8 cellular contexts compared by ENCODE assay signal in the genomic region with DNA sequence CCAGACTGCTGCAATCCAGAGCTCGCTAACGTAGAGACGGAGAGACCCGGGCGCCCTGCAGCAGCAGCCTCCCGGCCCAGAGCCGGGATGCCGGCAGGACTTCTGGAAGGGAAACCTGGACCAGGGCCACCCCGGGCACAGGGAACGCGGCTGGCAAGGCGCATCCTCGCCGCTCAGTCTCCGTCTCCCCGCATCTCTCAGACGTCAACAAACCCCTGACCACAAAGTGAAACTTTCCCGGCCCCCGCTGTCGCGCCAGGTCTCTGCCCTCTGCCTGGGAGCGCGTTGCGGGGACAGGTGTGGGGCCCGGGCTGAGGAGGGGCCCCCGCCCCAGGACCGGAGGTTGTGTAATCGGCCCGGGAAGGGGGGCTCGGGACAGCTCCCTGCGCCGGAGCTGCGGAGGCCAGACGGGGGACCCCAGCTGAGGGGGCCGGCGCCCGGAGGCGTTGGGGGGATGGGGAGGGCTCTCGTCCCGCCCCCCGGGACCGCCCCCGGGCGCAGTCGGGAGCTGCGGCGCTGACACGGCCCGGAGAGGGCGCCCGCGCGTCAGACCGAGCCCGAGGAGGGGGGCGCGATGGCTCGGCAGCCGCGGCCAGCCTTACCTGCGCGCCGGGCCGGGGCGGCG.
DNase-seq lines count a peak whose midpoint lies in the region; ATAC-seq lines count a peak whose summit lies in the region.

No MANE protein-coding gene starts in this region.

- H3K9me3 Mint-ChIP-seq in activated naive CD8-positive, alpha-beta T cell treated with anti-CD3 and anti-CD28 coated beads, Interleukin-2, amount 50 U/mL, for 24 hours, result no peaks in the 10 kb centered on the region

- peaks cover 43% of the 10 kb centered on the region for H3K4me1 Mint-ChIP-seq in activated naive CD8-positive, alpha-beta T cell treated with anti-CD3 and anti-CD28 coated beads, Interleukin-2, amount 50 U/mL, for 24 hours

- H3K27me3 Mint-ChIP-seq in activated naive CD8-positive, alpha-beta T cell treated with anti-CD3 and anti-CD28 coated beads, Interleukin-2, amount 50 U/mL, for 24 hours, result no peaks in the 10 kb centered on the region

- H3K36me3 Mint-ChIP-seq in activated naive CD8-positive, alpha-beta T cell treated with anti-CD3 and anti-CD28 coated beads, Interleukin-2, amount 50 U/mL, for 24 hours (ENCODE audit: low read depth), result no peaks in the 10 kb centered on the region

- intact Hi-C loops in left ventricle myocardium superior (cut with micrococcal nuclease), result no loop called here
- intact Hi-C loops in posterior vena cava (cut with DNase I), result no loop called here

- DNase-seq in DMS79 treated with DMSO at 0.1 percent for 48 hours (lab: John Stamatoyannopoulos, UW) (peak; percentile 79), NCI-H748 (lab: John Stamatoyannopoulos, UW; ENCODE audit: unreplicated experiment) (peak; percentile 100), left ventricle myocardium superior (peak; percentile 89), posterior vena cava (ENCODE audit: low spot score) (peak; percentile 84), mesenteric fat pad (ENCODE audit: low spot score) (no peak)
- DNase-seq in activated naive CD8-positive, alpha-beta T cell treated with anti-CD3 and anti-CD28 coated beads, Interleukin-2, amount 50 U/mL, for 24 hours, result peak; percentile 73

- ATAC-seq in GM19395 (IDR thresholded peaks at IDR 0.05; ENCODE audit: unreplicated experiment) (peak; percentile 67), HG03439 (IDR thresholded peaks at IDR 0.05; ENCODE audit: unreplicated experiment) (peak; percentile 73), left ventricle myocardium superior (peak; percentile 86)
- ATAC-seq in activated naive CD8-positive, alpha-beta T cell treated with anti-CD3 and anti-CD28 coated beads, Interleukin-2, amount 50 U/mL, for 24 hours, result peak; percentile 78

- H3K4me3 Mint-ChIP-seq in activated naive CD8-positive, alpha-beta T cell treated with anti-CD3 and anti-CD28 coated beads, Interleukin-2, amount 50 U/mL, for 24 hours, result peak overlapping the region; percentile 85

- peak overlapping the region; percentile 61 for H3K27ac Mint-ChIP-seq in activated naive CD8-positive, alpha-beta T cell treated with anti-CD3 and anti-CD28 coated beads, Interleukin-2, amount 50 U/mL, for 24 hours
